Comparison of ENCODE assay signal across 24 cellular contexts in the genomic region with DNA sequence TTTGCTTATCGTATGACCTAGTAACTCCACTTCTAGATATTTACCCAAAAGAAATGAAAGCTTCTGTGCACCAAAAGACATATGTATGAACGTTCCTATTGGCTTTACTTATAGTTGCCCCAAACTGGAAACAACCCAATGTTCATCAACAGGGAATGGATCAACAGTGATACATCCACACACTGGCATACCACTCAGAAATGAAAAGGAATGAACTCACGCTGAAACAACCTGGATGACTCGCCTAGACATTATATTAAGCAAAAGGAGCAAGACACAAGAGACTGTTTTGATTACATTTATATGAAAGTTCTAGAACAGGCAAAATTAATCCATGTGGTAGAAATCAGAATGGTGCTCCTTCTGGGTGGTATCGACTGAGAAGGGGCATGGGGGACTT. TPM values are rescaled to one million over a fixed set of nuclear protein-coding genes. Genes with fewer than 3 reads are reported as not detected.
DNase-seq lines count a peak whose midpoint lies in the region; ATAC-seq, FAIRE-seq and TF ChIP-seq lines count a peak whose summit lies in the region.
"Had no signal": no experiment of that assay in that cellular context is flagged by ENCODE, and none has a peak within 500 bp of the region (broad histone marks: within the 10 kb centered on the region; RNA-seq: fewer than 3 reads in every experiment).

No MANE protein-coding gene starts in this region.

- no peaks in the 10 kb centered on the region for H4K20me1 ChIP-seq in HepG2 (ENCODE audit: insufficient read depth, low read length)

- WGBS in HepG2 (ENCODE audit: low lambda C conversion rate), result 28% methylated on average over 5 of the region's 5 CpGs
- 78% methylated on average over 5 of the region's 5 CpGs for WGBS in right lobe of liver (ENCODE audit: insufficient coverage, low coverage, low lambda C conversion rate, missing lambda C conversion rate)
- 90% methylated on average over 5 of the region's 5 CpGs for WGBS in esophagus muscularis mucosa

- no peak overlapping the region for H3K9ac ChIP-seq in HepG2 (ENCODE audit: insufficient read depth, low read depth, low read length)
- H3K9ac ChIP-seq: GM23248 had no signal

- ATAC-seq in Right ventricle myocardium inferior, result no peak
- no peak for ATAC-seq in HepG2
- no peak for ATAC-seq in right lobe of liver
- ATAC-seq in stimulated activated effector memory CD8-positive, alpha-beta T cell treated with anti-CD3 and anti-CD28 coated beads, Interleukin-12 subunit alpha, Interleukin-12 subunit beta, amount 100 ng/mL, for 72 hours, result no peak

- H3K4me3 Mint-ChIP-seq in stimulated activated effector memory CD8-positive, alpha-beta T cell treated with anti-CD3 and anti-CD28 coated beads, Interleukin-12 subunit alpha, Interleukin-12 subunit beta, amount 100 ng/mL, for 72 hours, result no peak overlapping the region
- H3K4me3 Mint-ChIP-seq: CD4-positive, alpha-beta memory T cell had no signal

- H3K27ac ChIP-seq in cardiac muscle cell, result peak overlapping the region; percentile 68
- H3K27ac ChIP-seq in HepG2 (ENCODE audit: extremely low read length, insufficient read depth, low read length), result no peak overlapping the region
- H3K27ac ChIP-seq in right lobe of liver, result no peak overlapping the region
- H3K27ac ChIP-seq in esophagus muscularis mucosa (replicated peaks in 1 of 4), result no peak overlapping the region
- H3K27ac ChIP-seq: GM23248 had no signal

- in situ Hi-C loops in HepG2 (cut with HindIII; ENCODE audit: extremely low pct_ligation_motif_present, low pct_unique_long_range_greater_than_20kb), result no loop called here

- H3K27me3 ChIP-seq in cardiac muscle cell, result no peaks in the 10 kb centered on the region
- peaks cover 0 to 22% of the 10 kb centered on the region in 2 experiments; a peak in 4 of 5 replicates for H3K27me3 ChIP-seq in HepG2 (ENCODE audit: control insufficient read depth in 1 of 2, insufficient read depth in 2 of 2, low read length in 2 of 2)
- no peaks in the 10 kb centered on the region for H3K27me3 ChIP-seq in right lobe of liver
- H3K27me3 ChIP-seq in esophagus muscularis mucosa, result no peaks in the 10 kb centered on the region

- no peak for DNase-seq in cardiac muscle cell (ENCODE audit: low read depth in 1 of 2, low spot score in 1 of 2)
- DNase-seq in Right ventricle myocardium inferior (ENCODE audit: missing footprints), result no peak
- DNase-seq in HepG2 (ENCODE audit: low spot score), result no peak
- DNase-seq in right lobe of liver, result no peak
- peak; percentile 12 for DNase-seq in RKO (ENCODE audit: low spot score)
- no peak for DNase-seq in stimulated activated effector memory CD8-positive, alpha-beta T cell treated with anti-CD3 and anti-CD28 coated beads, Interleukin-12 subunit alpha, Interleukin-12 subunit beta, amount 100 ng/mL, for 72 hours (ENCODE audit: low spot score in 2 of 2)
- DNase-seq in D721Med (ENCODE audit: insufficient read length, low spot score), result no peak
- DNase-seq in esophagus muscularis mucosa (ENCODE audit: extremely low spot score), result no peak
- DNase-seq: C1 segment of cervical spinal cord, Calu3, COR-L47, DMS153, DND-41, GDM1, GM23248, HCEC 1CT had no signal

- H3K9me3 ChIP-seq in cardiac muscle cell (ENCODE audit: low read depth), result no peaks in the 10 kb centered on the region
- no peaks in the 10 kb centered on the region for H3K9me3 ChIP-seq in HepG2 (ENCODE audit: low read length)
- no peaks in the 10 kb centered on the region for H3K9me3 ChIP-seq in right lobe of liver
- no peaks in the 10 kb centered on the region for H3K9me3 ChIP-seq in esophagus muscularis mucosa

- no peak for TF ChIP-seq RAD21 in HepG2 (CRISPR knock-in tag; IDR thresholded peaks at IDR 0.05)

- peaks cover 25% of the 10 kb centered on the region for H3K4me1 ChIP-seq in cardiac muscle cell (ENCODE audit: low read depth)
- no peaks in the 10 kb centered on the region for H3K4me1 ChIP-seq in HepG2 (ENCODE audit: insufficient read depth, low read length)
- H3K4me1 ChIP-seq in right lobe of liver, result no peaks in the 10 kb centered on the region
- H3K4me1 ChIP-seq in esophagus muscularis mucosa, result peaks cover 13 to 29% (median 22%) of the 10 kb centered on the region in 4 donors

- H3K4me3 ChIP-seq in cardiac muscle cell (no peak overlapping the region), HepG2 (replicated peaks in 1 of 3; ENCODE audit: insufficient read depth in 1 of 3, low read depth in 2 of 3, low read length in 3 of 3) (no peak overlapping the region), right lobe of liver (no peak overlapping the region), esophagus muscularis mucosa (no peak overlapping the region)
- H3K4me3 ChIP-seq: GM12878, GM23248 had no signal

- H3K79me2 ChIP-seq in HepG2 (ENCODE audit: insufficient read depth, low read length), result no peaks in the 10 kb centered on the region

- FAIRE-seq in HepG2 (lab: Jason Lieb, UNC) (peak; percentile 37), D721Med (lab: Jason Lieb, UNC) (no peak)
- FAIRE-seq: GM12878, GM19239, H1 had no signal

- intact Hi-C loops in Right ventricle myocardium inferior (cut with DNase I) (no loop called here), HepG2 (cut with micrococcal nuclease; ENCODE audit: unreplicated experiment) (no loop called here), right lobe of liver (cut with DNase I) (no loop called here), esophagus muscularis mucosa (cut with DNase I) (no loop called here)

- no peaks in the 10 kb centered on the region for H3K9me3 Mint-ChIP-seq in stimulated activated effector memory CD8-positive, alpha-beta T cell treated with anti-CD3 and anti-CD28 coated beads, Interleukin-12 subunit alpha, Interleukin-12 subunit beta, amount 100 ng/mL, for 72 hours
- H3K9me3 Mint-ChIP-seq: CD4-positive, alpha-beta memory T cell had no signal

- H3K4me2 ChIP-seq in HepG2 (ENCODE audit: low read depth, low read length), result no peak overlapping the region

- no TSS peak for BruUV-seq in HepG2 (replicated peaks; lab: Mats Ljungman, UMichigan)

- H3K27ac Mint-ChIP-seq in stimulated activated effector memory CD8-positive, alpha-beta T cell treated with anti-CD3 and anti-CD28 coated beads, Interleukin-12 subunit alpha, Interleukin-12 subunit beta, amount 100 ng/mL, for 72 hours, result peak overlapping the region; percentile 64
- H3K27ac Mint-ChIP-seq: CD4-positive, alpha-beta memory T cell had no signal

- TF ChIP-seq EP300 in HepG2 (IDR thresholded peaks at IDR 0.05; ENCODE audit: low read depth in 2 of 2, low read length in 2 of 2) (no peak), HepG2 (CRISPR knock-in tag; IDR thresholded peaks at IDR 0.05; ENCODE audit: borderline replicate concordance) (no peak), esophagus muscularis mucosa (IDR thresholded peaks at IDR 0.05) (no peak)

- CTCF ChIA-PET in HepG2 (lab: Yijun Ruan, JAX; ENCODE audit: low intra/inter-chr PET ratio, low total read pairs), result no interaction called here

- TF ChIP-seq POLR2A in HepG2 (IDR thresholded peaks at IDR 0.05; ENCODE audit: insufficient read depth in 1 of 2, low read depth in 2 of 2, low read length in 2 of 2) (no peak), right lobe of liver (IDR thresholded peaks at IDR 0.05) (no peak), esophagus muscularis mucosa (IDR thresholded peaks at IDR 0.05; ENCODE audit: low read depth) (no peak)

- no peaks in the 10 kb centered on the region for H3K36me3 Mint-ChIP-seq in stimulated activated effector memory CD8-positive, alpha-beta T cell treated with anti-CD3 and anti-CD28 coated beads, Interleukin-12 subunit alpha, Interleukin-12 subunit beta, amount 100 ng/mL, for 72 hours
- H3K36me3 Mint-ChIP-seq: CD4-positive, alpha-beta memory T cell had no signal

- H3K36me3 ChIP-seq in cardiac muscle cell (no peaks in the 10 kb centered on the region), HepG2 (replicated peaks in 1 of 2; ENCODE audit: control insufficient read depth in 1 of 2, insufficient read depth in 2 of 2, low read length in 2 of 2) (no peaks in the 10 kb centered on the region), right lobe of liver (no peaks in the 10 kb centered on the region), esophagus muscularis mucosa (no peaks in the 10 kb centered on the region)

- POLR2A ChIA-PET in HepG2 (lab: Yijun Ruan, JAX), result no interaction called here

- no peak overlapping the region for H2AFZ ChIP-seq in HepG2 (ENCODE audit: low read length)
- H2AFZ ChIP-seq: GM23248 had no signal

- H3K4me1 Mint-ChIP-seq in stimulated activated effector memory CD8-positive, alpha-beta T cell treated with anti-CD3 and anti-CD28 coated beads, Interleukin-12 subunit alpha, Interleukin-12 subunit beta, amount 100 ng/mL, for 72 hours, result no peaks in the 10 kb centered on the region
- H3K4me1 Mint-ChIP-seq: CD4-positive, alpha-beta memory T cell had no signal

- TF ChIP-seq CTCF in cardiac muscle cell (IDR thresholded peaks at IDR 0.05; ENCODE audit: low read depth, low read length) (no peak), HepG2 (CRISPR knock-in tag; IDR thresholded peaks at IDR 0.05) (no peak), right lobe of liver (IDR thresholded peaks at IDR 0.05) (no peak), D721Med (IDR thresholded peaks at IDR 0.05; ENCODE audit: insufficient read depth, missing control alignments) (no peak), esophagus muscularis mucosa (IDR thresholded peaks at IDR 0.05) (no peak)

RNA-seq across cellular contexts. Expression of gene ADRA2B, which starts 18.9 kb away (rescaled TPM):
- 27.4 and 61.8 TPM in 2 replicates for total RNA-seq in cardiac muscle cell
- polyA plus RNA-seq in cardiac muscle cell, result 28.5 and 50.8 TPM in 2 replicates
- 6.9 TPM for total RNA-seq in Right ventricle myocardium inferior
- total RNA-seq in HepG2 (2016; rRNA removed; fragmentation: Illumina TruSeq; extraction: Trizol), result not detected in 2 replicates
- total RNA-seq in HepG2 (2016; cell fraction: cytosol; rRNA removed; fragmentation: Illumina TruSeq; extraction: Trizol; ENCODE audit: low read depth), result not detected in 2 replicates
- total RNA-seq in HepG2 (2016; cell fraction: insoluble cytoplasmic fraction; rRNA removed; fragmentation: Illumina TruSeq; extraction: Trizol), result not detected in 2 replicates
- total RNA-seq in HepG2 (2016; cell fraction: membrane; rRNA removed; fragmentation: Illumina TruSeq; extraction: Trizol), result not detected in 2 replicates
- total RNA-seq in HepG2 (2016; cell fraction: nucleus; rRNA removed; fragmentation: Illumina TruSeq; extraction: Trizol), result not detected in 2 replicates
- not detected in 2 replicates for polyA plus RNA-seq in HepG2 (2011; rRNA removed)
- not detected in 2 replicates for polyA plus RNA-seq in HepG2 (2011; cell fraction: cytosol; rRNA removed)
- polyA plus RNA-seq in HepG2 (2011; cell fraction: nucleus; rRNA removed), result 0.10 TPM in 1 of 2 replicates, not detected in the other
- not detected in 2 replicates for polyA plus RNA-seq in HepG2 (2012)
- not detected in 2 replicates for polyA plus RNA-seq in HepG2 (2016; cell fraction: cytosol; fragmentation: Illumina TruSeq; extraction: Trizol; ENCODE audit: low read depth)
- polyA plus RNA-seq in HepG2 (2016; cell fraction: insoluble cytoplasmic fraction; fragmentation: Illumina TruSeq; extraction: Trizol; ENCODE audit: low read depth), result not detected in 2 replicates
- polyA plus RNA-seq in HepG2 (2016; cell fraction: membrane; fragmentation: Illumina TruSeq; extraction: Trizol; ENCODE audit: low read depth), result not detected in 2 replicates
- polyA plus RNA-seq in HepG2 (2016; cell fraction: nucleus; fragmentation: Illumina TruSeq; extraction: Trizol; ENCODE audit: insufficient read depth, low read depth), result not detected in 2 replicates
- 0.07 TPM in 1 of 2 replicates, not detected in the other for polyA minus RNA-seq in HepG2 (2011; rRNA and poly(A)+ RNA removed; ENCODE audit: low replicate concordance)
- polyA minus RNA-seq in HepG2 (2011; cell fraction: cytosol; rRNA and poly(A)+ RNA removed), result not detected in 2 replicates
- polyA minus RNA-seq in HepG2 (2011; cell fraction: nucleus; rRNA and poly(A)+ RNA removed), result not detected in 2 replicates
- total RNA-seq in right lobe of liver, result 1 to 10 TPM; 1.7 to 8.1 (median 3.2) TPM
- total RNA-seq in esophagus muscularis mucosa, result 1 to 10 TPM; 2.1 to 6.0 (median 4.0) TPM
- total RNA-seq: A172; A673; Calu3; CD4-positive, alpha-beta memory T cell; GM23248 had no signal
- polyA plus RNA-seq: BJ; CD4-positive, alpha-beta memory T cell; GM23248 had no signal

RNA-seq across cellular contexts. Expression of gene ASTL, which starts 40.9 kb away (rescaled TPM):
- total RNA-seq in cardiac muscle cell (not detected in 2 replicates), Right ventricle myocardium inferior (not detected), HepG2 (2016; rRNA removed; fragmentation: Illumina TruSeq; extraction: Trizol) (not detected in 2 replicates), right lobe of liver (not detected), esophagus muscularis mucosa (not detected)
- polyA plus RNA-seq in cardiac muscle cell (not detected in 2 replicates), HepG2 (2011; rRNA removed) (not detected in 2 replicates)
- total RNA-seq in HepG2 (2016; cell fraction: cytosol; rRNA removed; fragmentation: Illumina TruSeq; extraction: Trizol; ENCODE audit: low read depth), result not detected in 2 replicates
- not detected in 2 replicates for total RNA-seq in HepG2 (2016; cell fraction: insoluble cytoplasmic fraction; rRNA removed; fragmentation: Illumina TruSeq; extraction: Trizol)
- total RNA-seq in HepG2 (2016; cell fraction: membrane; rRNA removed; fragmentation: Illumina TruSeq; extraction: Trizol), result not detected in 2 replicates
- not detected in 2 replicates for total RNA-seq in HepG2 (2016; cell fraction: nucleus; rRNA removed; fragmentation: Illumina TruSeq; extraction: Trizol)
- not detected in 2 replicates for polyA plus RNA-seq in HepG2 (2011; cell fraction: cytosol; rRNA removed)
- not detected in 2 replicates for polyA plus RNA-seq in HepG2 (2011; cell fraction: nucleus; rRNA removed)
- not detected in 2 replicates for polyA plus RNA-seq in HepG2 (2012)
- not detected in 2 replicates for polyA plus RNA-seq in HepG2 (2016; cell fraction: cytosol; fragmentation: Illumina TruSeq; extraction: Trizol; ENCODE audit: low read depth)
- polyA plus RNA-seq in HepG2 (2016; cell fraction: insoluble cytoplasmic fraction; fragmentation: Illumina TruSeq; extraction: Trizol; ENCODE audit: low read depth), result not detected in 2 replicates
- polyA plus RNA-seq in HepG2 (2016; cell fraction: membrane; fragmentation: Illumina TruSeq; extraction: Trizol; ENCODE audit: low read depth), result not detected in 2 replicates
- polyA plus RNA-seq in HepG2 (2016; cell fraction: nucleus; fragmentation: Illumina TruSeq; extraction: Trizol; ENCODE audit: insufficient read depth, low read depth), result not detected in 2 replicates
- 1.6 TPM in 1 of 2 replicates, not detected in the other for polyA minus RNA-seq in HepG2 (2011; rRNA and poly(A)+ RNA removed; ENCODE audit: low replicate concordance)
- not detected in 2 replicates for polyA minus RNA-seq in HepG2 (2011; cell fraction: cytosol; rRNA and poly(A)+ RNA removed)
- not detected in 2 replicates for polyA minus RNA-seq in HepG2 (2011; cell fraction: nucleus; rRNA and poly(A)+ RNA removed)
- total RNA-seq: A172, A673, Calu3, GM23248, H7 had no signal
- polyA plus RNA-seq: BJ, GM23248 had no signal

RNA-seq across cellular contexts. Expression of gene DUSP2, which starts 47.8 kb away (rescaled TPM):
- total RNA-seq in cardiac muscle cell (0.89 and 3.0 TPM in 2 replicates), Right ventricle myocardium inferior (1.3 TPM), HepG2 (2016; rRNA removed; fragmentation: Illumina TruSeq; extraction: Trizol) (not detected in 2 replicates), right lobe of liver (1 to 10 TPM in 5 of 6 experiments, under 1 TPM in 1; 0.44 to 2.5 (median 1.2) TPM), esophagus muscularis mucosa (1 to 10 TPM; 1.1 to 5.5 (median 1.7) TPM)
- polyA plus RNA-seq in cardiac muscle cell (1.0 and 2.2 TPM in 2 replicates), HepG2 (2011; rRNA removed) (not detected in 2 replicates)
- total RNA-seq in HepG2 (2016; cell fraction: cytosol; rRNA removed; fragmentation: Illumina TruSeq; extraction: Trizol; ENCODE audit: low read depth), result not detected in 2 replicates
- total RNA-seq in HepG2 (2016; cell fraction: insoluble cytoplasmic fraction; rRNA removed; fragmentation: Illumina TruSeq; extraction: Trizol), result not detected in 2 replicates
- not detected in 2 replicates for total RNA-seq in HepG2 (2016; cell fraction: membrane; rRNA removed; fragmentation: Illumina TruSeq; extraction: Trizol)
- total RNA-seq in HepG2 (2016; cell fraction: nucleus; rRNA removed; fragmentation: Illumina TruSeq; extraction: Trizol), result not detected in 2 replicates
- polyA plus RNA-seq in HepG2 (2011; cell fraction: cytosol; rRNA removed), result 0.04 TPM in 1 of 2 replicates, not detected in the other
- 0.12 and 0.18 TPM in 2 replicates for polyA plus RNA-seq in HepG2 (2011; cell fraction: nucleus; rRNA removed)
- not detected in 2 replicates for polyA plus RNA-seq in HepG2 (2012)
- not detected in 2 replicates for polyA plus RNA-seq in HepG2 (2016; cell fraction: cytosol; fragmentation: Illumina TruSeq; extraction: Trizol; ENCODE audit: low read depth)
- not detected in 2 replicates for polyA plus RNA-seq in HepG2 (2016; cell fraction: insoluble cytoplasmic fraction; fragmentation: Illumina TruSeq; extraction: Trizol; ENCODE audit: low read depth)
- polyA plus RNA-seq in HepG2 (2016; cell fraction: membrane; fragmentation: Illumina TruSeq; extraction: Trizol; ENCODE audit: low read depth), result not detected in 2 replicates
- polyA plus RNA-seq in HepG2 (2016; cell fraction: nucleus; fragmentation: Illumina TruSeq; extraction: Trizol; ENCODE audit: insufficient read depth, low read depth), result not detected in 2 replicates
- 103 TPM in 1 of 2 replicates, not detected in the other for polyA minus RNA-seq in HepG2 (2011; rRNA and poly(A)+ RNA removed; ENCODE audit: low replicate concordance)
- polyA minus RNA-seq in HepG2 (2011; cell fraction: cytosol; rRNA and poly(A)+ RNA removed), result 0.69 and 1.3 TPM in 2 replicates
- 0.25 and 0.52 TPM in 2 replicates for polyA minus RNA-seq in HepG2 (2011; cell fraction: nucleus; rRNA and poly(A)+ RNA removed)
